ENCODE assay signal across 8 cellular contexts in the genomic region with DNA sequence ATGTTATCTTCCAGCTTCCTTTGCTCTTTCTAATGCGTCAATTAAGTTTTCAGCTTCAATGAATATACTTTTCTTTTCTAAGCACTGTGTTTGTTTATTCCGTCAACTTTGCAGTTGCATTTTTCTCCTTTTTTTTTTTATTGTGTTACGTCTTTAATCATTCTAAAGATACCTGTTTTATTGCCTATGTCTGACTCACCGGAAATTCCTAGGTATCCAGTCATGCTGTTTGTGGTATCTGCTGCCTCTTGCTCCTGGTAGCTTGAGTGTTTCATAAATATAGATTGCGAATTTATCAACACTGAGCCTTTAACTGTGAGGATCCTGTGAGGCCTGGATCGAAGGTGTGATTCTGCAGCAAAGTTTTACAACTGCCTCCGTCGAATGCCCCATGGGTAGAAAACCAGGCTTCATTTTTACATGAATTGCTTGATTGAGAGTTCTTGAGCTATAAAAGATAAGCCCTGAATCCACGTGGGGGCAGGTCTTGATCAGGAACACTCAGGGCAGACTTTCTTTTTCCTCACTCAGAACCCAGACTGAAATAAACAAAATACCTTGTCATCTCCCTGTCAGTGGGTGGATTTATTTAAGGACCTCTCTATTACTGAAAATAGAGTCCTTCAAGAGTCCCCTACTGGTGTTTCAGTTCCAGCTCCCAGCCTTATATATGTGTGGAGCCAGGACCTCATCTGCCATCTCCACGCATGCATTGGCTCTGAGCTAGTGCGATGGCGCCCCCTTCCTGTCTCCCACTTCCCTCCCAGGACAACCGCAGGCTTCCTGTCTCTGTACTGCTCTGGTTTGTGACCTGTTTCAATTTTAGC.
DNase-seq lines count a peak whose midpoint lies in the region; ATAC-seq and TF ChIP-seq lines count a peak whose summit lies in the region.

No MANE protein-coding gene starts in this region.

- no peaks in the 10 kb centered on the region for H3K4me1 ChIP-seq in body of pancreas
- no peaks in the 10 kb centered on the region for H3K4me1 ChIP-seq in lower lobe of right lung

- DNase-seq in DMS 273 treated with DMSO at 0.1 percent for 48 hours (lab: John Stamatoyannopoulos, UW) (peak; percentile 25), NCI-H748 (lab: John Stamatoyannopoulos, UW; ENCODE audit: unreplicated experiment) (peak; percentile 57), body of pancreas (peak; percentile 28 to 59 (median 41)), lower lobe of right lung (peak; percentile 52)
- no peak for DNase-seq in activated CD4-positive, CD25-positive, alpha-beta regulatory T cell treated with anti-CD3 and anti-CD28 coated beads, Interleukin-2, amount 50 U/mL, for 72 hours
- no peak for DNase-seq in activated effector memory CD4-positive, alpha-beta T cell treated with Interleukin-2 at 50 U/mL for 16 hours

- peak; percentile 67 for ATAC-seq in GM21576 (IDR thresholded peaks at IDR 0.05; ENCODE audit: unreplicated experiment)
- peak; percentile 87 for ATAC-seq in body of pancreas
- peak; percentile 59 to 83 for ATAC-seq in lower lobe of right lung
- ATAC-seq in HG02759 (IDR thresholded peaks at IDR 0.05; ENCODE audit: unreplicated experiment): no peak

- no peaks in the 10 kb centered on the region for H3K27me3 ChIP-seq in body of pancreas
- H3K27me3 ChIP-seq in lower lobe of right lung (ENCODE audit: low read depth): no peaks in the 10 kb centered on the region

- H3K36me3 ChIP-seq in body of pancreas (replicated peaks in 1 of 2; ENCODE audit: insufficient read depth in 1 of 2, low read depth in 2 of 2) (no peaks in the 10 kb centered on the region), lower lobe of right lung (no peaks in the 10 kb centered on the region)

- intact Hi-C loops in body of pancreas (cut with DNase I): no loop called here
- intact Hi-C loops in lower lobe of right lung (cut with DNase I): no loop called here

- WGBS in body of pancreas, 2 donors: 53 to 61% methylated on average over 13 of the region's 13 CpGs

- H3K27ac ChIP-seq in body of pancreas (peak overlapping the region in 3 of 4 donors; percentile 58 to 76 (median 60)), lower lobe of right lung (peak overlapping the region; percentile 37)

- H3K9me3 ChIP-seq in body of pancreas (no peaks in the 10 kb centered on the region), lower lobe of right lung (no peaks in the 10 kb centered on the region)

- H3K4me3 ChIP-seq in body of pancreas (no peak overlapping the region), lower lobe of right lung (no peak overlapping the region)

- TF ChIP-seq CTCF in body of pancreas (IDR thresholded peaks at IDR 0.05): peak in 4 of 7 experiments; percentile 12 to 23 (median 15)
- TF ChIP-seq CTCF in lower lobe of right lung (IDR thresholded peaks at IDR 0.05): peak; percentile 42

- TF ChIP-seq POLR2A in body of pancreas (IDR thresholded peaks at IDR 0.05): no peak

Comparison
In these comparisons a context has a peak if more than half of its experiments do, and no peak if none do; other contexts are left out.
1. DNase-seq: peak in DMS 273 treated with DMSO at 0.1 percent for 48 hours (single experiment), NCI-H748 (single experiment), body of pancreas (4 of 4) and lower lobe of right lung (single experiment); none in activated CD4-positive, CD25-positive, alpha-beta regulatory T cell treated with anti-CD3 and anti-CD28 coated beads, Interleukin-2, amount 50 U/mL, for 72 hours (single experiment) and activated effector memory CD4-positive, alpha-beta T cell treated with Interleukin-2 at 50 U/mL for 16 hours (single experiment).